ENCODE assay signal across 8 cellular contexts in genomic region chr1:14598007-14598497, GRCh38. TPM values are rescaled to one million over a fixed set of nuclear protein-coding genes. Genes with fewer than 3 reads are reported as not detected.
A peak's percentile ranks its signal among the peaks of the same experiment; 100 is the strongest.
DNase-seq lines count a peak whose midpoint lies in the region; TF ChIP-seq lines count a peak whose summit lies in the region.

No MANE protein-coding gene starts in this region.

- DNase-seq in HAP-1 (ENCODE audit: low spot score in 2 of 2) = peak; percentile 17 to 71
- DNase-seq in WERI-Rb-1 = peak; percentile 78
- DNase-seq in NCI-H2081 treated with DMSO at 0.1 percent for 48 hours (lab: John Stamatoyannopoulos, UW) = no peak
- no peak for DNase-seq in HFFc6
- no peak for DNase-seq in NOMO-1 treated with DMSO at 0.1 percent for 48 hours (lab: John Stamatoyannopoulos, UW; ENCODE audit: unreplicated experiment)
- no peak for DNase-seq in SHP77 (lab: John Stamatoyannopoulos, UW)

- H3K4me1 Mint-ChIP-seq in HFFc6 (ENCODE audit: low read depth) = no peaks in the 10 kb centered on the region

- H3K27me3 ChIP-seq in HAP-1 (ENCODE audit: low read depth) = no peaks in the 10 kb centered on the region
- peaks cover 16% of the 10 kb centered on the region for H3K27me3 ChIP-seq in WERI-Rb-1 (ENCODE audit: insufficient read depth, low read depth, severe bottlenecking)

- H3K36me3 ChIP-seq in HAP-1 (replicated peaks) (no peaks in the 10 kb centered on the region), WERI-Rb-1 (no peaks in the 10 kb centered on the region)

- peak overlapping the region; percentile 77 for H3K27ac ChIP-seq in WERI-Rb-1
- peak overlapping the region in 8 of 21 experiments; percentile 13 to 72 (median 55) for H3K27ac ChIP-seq in skin epidermis

- peaks cover 17% of the 10 kb centered on the region for H3K9me3 Mint-ChIP-seq in HFFc6

- no peaks in the 10 kb centered on the region for H3K36me3 Mint-ChIP-seq in HFFc6 (ENCODE audit: low read depth)

- H3K9me3 ChIP-seq in HAP-1 (no peaks in the 10 kb centered on the region), WERI-Rb-1 (ENCODE audit: severe bottlenecking) (no peaks in the 10 kb centered on the region), iPS-18c (ENCODE audit: control insufficient read depth, insufficient read depth, low read length) (no peaks in the 10 kb centered on the region)

- H3K4me1 ChIP-seq in HAP-1 = peaks cover 30% of the 10 kb centered on the region

- H3K27me3 Mint-ChIP-seq in HFFc6 (ENCODE audit: insufficient read depth) = no peaks in the 10 kb centered on the region; the same call in 1 of the 2 replicates

- H3K4me3 Mint-ChIP-seq in HFFc6 = no peak overlapping the region

- in situ Hi-C loops in HAP-1 (cut with MboI; ENCODE audit: low sequenced_read_pairs) = loop anchor here (25.0 kb wide), 1 partner anchor 439 kb away; no protein-coding TSS in a partner anchor

- TF ChIP-seq CTCF in WERI-Rb-1 (IDR thresholded peaks at IDR 0.05; ENCODE audit: low read depth, low read length) (no peak), HFFc6 (IDR thresholded peaks at IDR 0.05) (no peak)

- H3K27ac Mint-ChIP-seq in HFFc6 = no peak overlapping the region

- H3K4me3 ChIP-seq in HAP-1 (peak overlapping the region; percentile 53), WERI-Rb-1 (ENCODE audit: low read depth, low read length) (peak overlapping the region; percentile 47), iPS-18c (ENCODE audit: insufficient read depth, low read depth, low read length) (peak overlapping the region; percentile 82), skin epidermis (peak overlapping the region; percentile 26 to 51 (median 30))

RNA-seq across cellular contexts. Expression of gene KAZN, which starts 0.4 kb away (rescaled TPM):
- 10 to 100 TPM; 13.1 to 22.3 (median 20.7) TPM for total RNA-seq in HFFc6 (2021; fragmentation: NEBNext Ultra II Directional; extraction: Animal tissue kit (Norgen Biotek cat#: 25700))

Comparison
In these comparisons a context has a peak if more than half of its experiments do, and no peak if none do; other contexts are left out.
1. DNase-seq: peak in HAP-1 (2 of 2) and WERI-Rb-1 (single experiment); none in NCI-H2081 treated with DMSO at 0.1 percent for 48 hours (single experiment), HFFc6 (single experiment), NOMO-1 treated with DMSO at 0.1 percent for 48 hours (single experiment) and SHP77 (0 of 2).
2. H3K4me3 ChIP-seq: peak in every context shown above with its lines; median percentile 82 in iPS-18c; 53 in HAP-1; 47 in WERI-Rb-1; 30 in skin epidermis.